In genomic region chr15:78212546-78213424, GRCh38 we compare ENCODE assay signal across 9 cellular contexts. TPM values are rescaled to one million over a fixed set of nuclear protein-coding genes. Genes with fewer than 3 reads are reported as not detected.
A peak's percentile ranks its signal among the peaks of the same experiment; 100 is the strongest.
DNase-seq lines count a peak whose midpoint lies in the region; ATAC-seq lines count a peak whose summit lies in the region.
"Had no signal": no experiment of that assay in that cellular context is flagged by ENCODE, and none has a peak within 500 bp of the region (broad histone marks: within the 10 kb centered on the region; RNA-seq: fewer than 3 reads in every experiment).

No MANE protein-coding gene starts in this region.

- no peak overlapping the region for H3K4me3 ChIP-seq in mesendoderm (ENCODE audit: low read length)
- H3K4me3 ChIP-seq: cardiac muscle cell had no signal

- H2BK5ac ChIP-seq in mesendoderm (ENCODE audit: low read length): no peak overlapping the region

- H3K79me1 ChIP-seq in mesendoderm (ENCODE audit: low read length): no peaks in the 10 kb centered on the region

- H3K23ac ChIP-seq in mesendoderm (ENCODE audit: low read length): no peak overlapping the region

- H3K4me2 ChIP-seq in mesendoderm (ENCODE audit: low read length): no peak overlapping the region

- no peaks in the 10 kb centered on the region for H3K36me3 ChIP-seq in mesendoderm (ENCODE audit: control insufficient read depth, insufficient read depth, low read length)
- H3K36me3 ChIP-seq: cardiac muscle cell had no signal

- H3K18ac ChIP-seq in mesendoderm (ENCODE audit: low read length): no peak overlapping the region

- no CpG with 5 or more reads among the region's 17 CpGs for WGBS in mesendoderm (ENCODE audit: extremely low coverage, insufficient coverage, low lambda C conversion rate)

- no peaks in the 10 kb centered on the region for H3K27me3 ChIP-seq in mesendoderm (ENCODE audit: insufficient read depth, low read length, poor library complexity)
- H3K27me3 ChIP-seq: cardiac muscle cell had no signal

- no peak overlapping the region for H2AK5ac ChIP-seq in mesendoderm (ENCODE audit: low read length)

- no peak overlapping the region for H4K5ac ChIP-seq in mesendoderm (ENCODE audit: low read length)

- DNase-seq in Ammon's horn (ENCODE audit: low spot score) (peak; percentile 59), MV-4-11 (lab: John Stamatoyannopoulos, UW) (peak; percentile 80), dedifferentiated amniotic fluid mesenchymal stem cell (ENCODE audit: extremely low spot score) (peak; percentile 52), mesendoderm (peak; percentile 60), SKM-1 treated with dmso at 0.1 percent for 144 hours (lab: John Stamatoyannopoulos, UW; ENCODE audit: unreplicated experiment) (no peak), DMS79 treated with DMSO at 0.1 percent for 48 hours (lab: John Stamatoyannopoulos, UW) (no peak), putamen (ENCODE audit: low spot score) (no peak)

- no peak overlapping the region for H2BK120ac ChIP-seq in mesendoderm (ENCODE audit: low read depth, low read length)

- no peak overlapping the region for H3K9ac ChIP-seq in mesendoderm (ENCODE audit: low read length)

- no peak for ATAC-seq in HG02763 (IDR thresholded peaks at IDR 0.05; ENCODE audit: unreplicated experiment)

- H4K8ac ChIP-seq in mesendoderm (ENCODE audit: low read depth, low read length): no peak overlapping the region

- H3K79me2 ChIP-seq in mesendoderm (ENCODE audit: control insufficient read depth, insufficient read depth, low read length): no peaks in the 10 kb centered on the region

- H2BK15ac ChIP-seq in mesendoderm (replicated peaks; ENCODE audit: low read depth): no peak overlapping the region

- no peak overlapping the region for H3K4ac ChIP-seq in mesendoderm (ENCODE audit: low read depth, low read length)

- H3K4me1 ChIP-seq in mesendoderm (ENCODE audit: control insufficient read depth, low read depth, low read length): no peaks in the 10 kb centered on the region

- H3K56ac ChIP-seq in mesendoderm (ENCODE audit: low read length): no peak overlapping the region

- no peak overlapping the region for H3K27ac ChIP-seq in mesendoderm (ENCODE audit: low read depth, low read length)
- H3K27ac ChIP-seq: cardiac muscle cell had no signal

RNA-seq across cellular contexts. Expression of gene ACSBG1, which starts 21.6 kb away (rescaled TPM):
- polyA plus RNA-seq in mesendoderm (2013, experiment 1 of 2): 1.6 TPM
- polyA plus RNA-seq in mesendoderm (2013, experiment 2 of 2): 1.5 TPM

RNA-seq across cellular contexts. Expression of gene DNAJA4, which starts 51.6 kb away (rescaled TPM):
- 1.1 TPM for polyA plus RNA-seq in mesendoderm (2013, experiment 1 of 2)
- 1.2 TPM for polyA plus RNA-seq in mesendoderm (2013, experiment 2 of 2)

Comparison
In these comparisons a context has a peak if more than half of its experiments do, and no peak if none do; other contexts are left out.
1. DNase-seq: peak in Ammon's horn (single experiment), MV-4-11 (single experiment), dedifferentiated amniotic fluid mesenchymal stem cell (single experiment) and mesendoderm (single experiment); none in SKM-1 treated with dmso at 0.1 percent for 144 hours (single experiment), DMS79 treated with DMSO at 0.1 percent for 48 hours (single experiment) and putamen (single experiment).